ENCODE assay signal across 8 cellular contexts in genomic region chr7:100691676-100692577, GRCh38. TPM values are rescaled to one million over a fixed set of nuclear protein-coding genes. Genes with fewer than 3 reads are reported as not detected.
DNase-seq lines count a peak whose midpoint lies in the region; ATAC-seq lines count a peak whose summit lies in the region.

No MANE protein-coding gene starts in this region.

- WGBS in mesodermal cell (ENCODE audit: insufficient coverage in 2 of 2), 2 experiments: 19 to 31% methylated on average over 17 to 19 of the region's 28 CpGs

- ATAC-seq in HG03139 (IDR thresholded peaks at IDR 0.05; ENCODE audit: unreplicated experiment) (peak; percentile 34), HG03039 (IDR thresholded peaks at IDR 0.05; ENCODE audit: unreplicated experiment) (no peak)

- H3K9me3 ChIP-seq in endocrine pancreas (ENCODE audit: control insufficient read depth, low read length): no peaks in the 10 kb centered on the region
- H3K9me3 ChIP-seq in mesodermal cell (ENCODE audit: control insufficient read depth, low read length): no peaks in the 10 kb centered on the region

- H3K4me3 ChIP-seq in endocrine pancreas (ENCODE audit: control insufficient read depth, insufficient read depth, low read length) (no peak overlapping the region), mesodermal cell (ENCODE audit: extremely low read depth, insufficient read depth, low read length, poor library complexity, severe bottlenecking) (peak overlapping the region; percentile 86)

- DNase-seq in DMS 273 treated with DMSO at 0.1 percent for 48 hours (lab: John Stamatoyannopoulos, UW) (peak; percentile 51), NOMO-1 treated with DMSO at 0.1 percent for 48 hours (lab: John Stamatoyannopoulos, UW; ENCODE audit: unreplicated experiment) (peak; percentile 75)
- peak; percentile 55 for DNase-seq in activated CD8-positive, alpha-beta memory T cell treated with anti-CD3 and anti-CD28 coated beads, Interleukin-2, amount 50 U/mL, for 1 hour (ENCODE audit: extremely low read depth)
- peak; percentile 47 to 59 for DNase-seq in stimulated activated CD8-positive, alpha-beta memory T cell treated with anti-CD3 and anti-CD28 coated beads, Interleukin-15, amount 100 ng/mL, for 4 hours (ENCODE audit: low read depth in 2 of 2)

- H3K27ac ChIP-seq in mesodermal cell (ENCODE audit: low read depth, low read length, severe bottlenecking): peak overlapping the region; percentile 43

- H3K9ac ChIP-seq in endocrine pancreas (ENCODE audit: control insufficient read depth, insufficient read depth, low read length): peak overlapping the region; percentile 22

- H3K4me1 ChIP-seq in endocrine pancreas (ENCODE audit: control insufficient read depth, insufficient read depth, low read length) (no peaks in the 10 kb centered on the region), mesodermal cell (ENCODE audit: control insufficient read depth, insufficient read depth, low read length, poor library complexity, severe bottlenecking) (peaks cover 27% of the 10 kb centered on the region)

- no peaks in the 10 kb centered on the region for H3K27me3 ChIP-seq in endocrine pancreas (ENCODE audit: control insufficient read depth, insufficient read depth, low read length)

- H3K36me3 ChIP-seq in endocrine pancreas (ENCODE audit: control insufficient read depth, insufficient read depth, low read length): peaks cover 6% of the 10 kb centered on the region
- peaks cover 39% of the 10 kb centered on the region for H3K36me3 ChIP-seq in mesodermal cell (ENCODE audit: control insufficient read depth, insufficient read depth, low read length)

RNA-seq across cellular contexts. Expression of gene GIGYF1, which starts 2.1 kb away (rescaled TPM):
- polyA plus RNA-seq in mesodermal cell (2013, experiment 1 of 2): 33.4 TPM
- polyA plus RNA-seq in mesodermal cell (2013, experiment 2 of 2): 30.2 TPM

RNA-seq across cellular contexts. Expression of gene POP7, which starts 14.0 kb away (rescaled TPM):
- polyA plus RNA-seq in mesodermal cell (2013, experiment 1 of 2): 37.0 TPM
- 33.6 TPM for polyA plus RNA-seq in mesodermal cell (2013, experiment 2 of 2)

RNA-seq across cellular contexts. Expression of gene GNB2, which starts 18.4 kb away (rescaled TPM):
- polyA plus RNA-seq in mesodermal cell (2013, experiment 1 of 2): 245 TPM
- polyA plus RNA-seq in mesodermal cell (2013, experiment 2 of 2): 193 TPM

RNA-seq across cellular contexts. Expression of gene EPO, which starts 28.3 kb away (rescaled TPM):
- not detected for polyA plus RNA-seq in mesodermal cell (2013, experiment 1 of 2)
- not detected for polyA plus RNA-seq in mesodermal cell (2013, experiment 2 of 2)

RNA-seq across cellular contexts. Expression of gene ACTL6B, which starts 35.7 kb away (rescaled TPM):
- polyA plus RNA-seq in mesodermal cell (2013, experiment 1 of 2): 1.4 TPM
- polyA plus RNA-seq in mesodermal cell (2013, experiment 2 of 2): 1.5 TPM
